Comparison of ENCODE assay signal across 9 cellular contexts in the genomic region with DNA sequence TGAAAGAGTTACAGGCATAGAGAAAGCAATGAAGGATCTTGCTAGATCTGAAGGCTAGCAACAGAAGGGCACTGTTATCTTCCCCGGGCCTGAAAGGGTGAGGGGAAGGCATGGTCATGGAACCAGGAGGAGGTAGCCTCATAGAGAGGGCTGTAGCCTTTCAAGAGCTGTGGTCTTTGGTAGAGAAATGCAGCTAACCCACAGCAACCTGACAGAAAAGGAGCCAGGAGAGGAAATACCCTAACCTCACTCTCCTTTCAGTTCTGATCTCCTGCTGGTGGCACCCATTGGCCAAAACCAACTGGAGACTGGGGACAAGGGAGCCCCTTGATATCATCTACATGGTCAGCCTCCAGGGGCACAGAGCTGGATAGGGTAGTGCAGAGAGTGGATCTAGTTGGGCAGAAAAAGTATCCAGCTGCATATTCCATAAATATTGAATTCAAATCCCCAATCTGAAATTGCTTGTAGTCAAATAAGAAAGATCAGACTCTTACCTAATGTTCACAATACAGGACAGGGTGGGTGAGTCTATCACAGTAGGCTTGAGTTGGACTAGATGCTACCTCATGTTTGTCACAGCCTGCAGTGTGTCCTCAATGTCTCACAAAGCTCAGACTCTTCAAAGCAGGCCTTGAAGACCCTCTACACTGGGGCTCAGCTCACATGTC.
DNase-seq lines count a peak whose midpoint lies in the region; ATAC-seq and TF ChIP-seq lines count a peak whose summit lies in the region.
"Had no signal": no experiment of that assay in that cellular context is flagged by ENCODE, and none has a peak within 500 bp of the region (broad histone marks: within the 10 kb centered on the region; RNA-seq: fewer than 3 reads in every experiment).

No MANE protein-coding gene starts in this region.

- peaks cover 54 to 74% of the 10 kb centered on the region in 2 donors for H3K4me1 Mint-ChIP-seq in natural killer cell
- peaks cover 24% of the 10 kb centered on the region for H3K4me1 Mint-ChIP-seq in osteocyte (ENCODE audit: unreplicated experiment)

- H3K27ac Mint-ChIP-seq in natural killer cell (peak overlapping the region; percentile 42 to 74), osteocyte (ENCODE audit: unreplicated experiment) (no peak overlapping the region)

- no peak for TF ChIP-seq EP300 in Ishikawa (IDR thresholded peaks at IDR 0.05; ENCODE audit: borderline replicate concordance)

- ATAC-seq in GM18907 (IDR thresholded peaks at IDR 0.05; ENCODE audit: unreplicated experiment) = peak; percentile 93
- ATAC-seq in GM21786 (IDR thresholded peaks at IDR 0.05; ENCODE audit: unreplicated experiment) = peak; percentile 86
- peak; percentile 30 to 68 (median 58) for ATAC-seq in natural killer cell

- H3K4me3 Mint-ChIP-seq in natural killer cell (no peak overlapping the region), osteocyte (ENCODE audit: unreplicated experiment) (no peak overlapping the region)

- no peaks in the 10 kb centered on the region for H3K9me3 Mint-ChIP-seq in natural killer cell
- no peaks in the 10 kb centered on the region for H3K9me3 Mint-ChIP-seq in osteocyte (ENCODE audit: unreplicated experiment)

- H3K27me3 Mint-ChIP-seq in natural killer cell (ENCODE audit: low read depth in 2 of 2) = no peaks in the 10 kb centered on the region
- H3K27me3 Mint-ChIP-seq in osteocyte (ENCODE audit: unreplicated experiment) = peaks cover 3% of the 10 kb centered on the region

- DNase-seq in natural killer cell (no peak), GDM1 (lab: John Stamatoyannopoulos, UW) (no peak), osteocyte (ENCODE audit: extremely low spot score, unreplicated experiment) (no peak), ecto neural progenitor cell (ENCODE audit: low spot score) (no peak)
- no peak for DNase-seq in stimulated activated CD4-positive, alpha-beta T cell treated with anti-CD3 and anti-CD28 coated beads, Interleukin-1b, Interleukin-23, amount 100 ng/mL, for 48 hours
- DNase-seq: HCEC 1CT had no signal

- intact Hi-C loops in natural killer cell (cut with micrococcal nuclease) = loop anchor here (5.0 kb wide), 1 partner anchor 39 kb away; no protein-coding TSS in a partner anchor

- TF ChIP-seq CTCF in natural killer cell (IDR thresholded peaks at IDR 0.05) (no peak), osteocyte (IDR thresholded peaks at IDR 0.05) (no peak)

- no peaks in the 10 kb centered on the region for H3K36me3 Mint-ChIP-seq in natural killer cell
- H3K36me3 Mint-ChIP-seq in osteocyte (ENCODE audit: unreplicated experiment) = no peaks in the 10 kb centered on the region

- no peak for TF ChIP-seq RAD21 in Ishikawa (IDR thresholded peaks at IDR 0.05; ENCODE audit: low read depth)

TF ChIP-seq in Ishikawa, 13 proteins besides CTCF, POLR2A, EP300 and RAD21:
- TF ChIP-seq, protein P1, sequence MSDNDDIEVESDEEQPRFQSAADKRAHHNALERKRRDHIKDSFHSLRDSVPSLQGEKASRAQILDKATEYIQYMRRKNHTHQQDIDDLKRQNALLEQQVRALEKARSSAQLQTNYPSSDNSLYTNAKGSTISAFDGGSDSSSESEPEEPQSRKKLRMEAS (IDR thresholded peaks at IDR 0.05) = peak; percentile 68; the same call in 1 of the 2 replicates
- 0 out of 2 replicates have a peak, but pooled peaks have one; percentile 26 for TF ChIP-seq ZBTB7A (IDR thresholded peaks at IDR 0.05; ENCODE audit: low read depth)
- TF ChIP-seq FOXM1 (IDR thresholded peaks at IDR 0.05; ENCODE audit: borderline replicate concordance, low read depth) = no peak
